1 cellular context compared by ENCODE assay signal in genomic region chr1:221827307-221827642, GRCh38.
TF ChIP-seq lines count a peak whose summit lies in the region.

No MANE protein-coding gene starts in this region.

TF ChIP-seq in IMR-90, 13 proteins besides CTCF, POLR2A, EP300 and RAD21 (continued from another document):
- TF ChIP-seq, protein P1, sequence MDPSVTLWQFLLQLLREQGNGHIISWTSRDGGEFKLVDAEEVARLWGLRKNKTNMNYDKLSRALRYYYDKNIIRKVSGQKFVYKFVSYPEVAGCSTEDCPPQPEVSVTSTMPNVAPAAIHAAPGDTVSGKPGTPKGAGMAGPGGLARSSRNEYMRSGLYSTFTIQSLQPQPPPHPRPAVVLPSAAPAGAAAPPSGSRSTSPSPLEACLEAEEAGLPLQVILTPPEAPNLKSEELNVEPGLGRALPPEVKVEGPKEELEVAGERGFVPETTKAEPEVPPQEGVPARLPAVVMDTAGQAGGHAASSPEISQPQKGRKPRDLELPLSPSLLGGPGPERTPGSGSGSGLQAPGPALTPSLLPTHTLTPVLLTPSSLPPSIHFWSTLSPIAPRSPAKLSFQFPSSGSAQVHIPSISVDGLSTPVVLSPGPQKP (IDR thresholded peaks at IDR 0.05; ENCODE audit: borderline replicate concordance, low read depth, low read length), result no peak
- no peak for TF ChIP-seq BHLHE40 (IDR thresholded peaks at IDR 0.05; ENCODE audit: low read depth, low read length)
- no peak for TF ChIP-seq CEBPB (IDR thresholded peaks at IDR 0.05; ENCODE audit: low read depth, low read length)
- TF ChIP-seq FOS (IDR thresholded peaks at IDR 0.05; ENCODE audit: low read depth, low read length), result no peak
- no peak for TF ChIP-seq CHD1 (IDR thresholded peaks at IDR 0.05; ENCODE audit: low read depth, low read length)
- no peak for TF ChIP-seq MAZ (IDR thresholded peaks at IDR 0.05; ENCODE audit: borderline replicate concordance, low read depth, low read length)
- TF ChIP-seq NFE2L2 (IDR thresholded peaks at IDR 0.05; ENCODE audit: low read depth, low read length), result no peak
- TF ChIP-seq MXI1 (IDR thresholded peaks at IDR 0.05; ENCODE audit: borderline replicate concordance, low read depth, low read length), result no peak
